In genomic region chr2:41989503-41990180, GRCh38 we compare ENCODE assay signal across 16 cellular contexts. TPM values are rescaled to one million over a fixed set of nuclear protein-coding genes. Genes with fewer than 3 reads are reported as not detected.
DNase-seq lines count a peak whose midpoint lies in the region; ATAC-seq, FAIRE-seq and TF ChIP-seq lines count a peak whose summit lies in the region.
"Had no signal": no experiment of that assay in that cellular context is flagged by ENCODE, and none has a peak within 500 bp of the region (broad histone marks: within the 10 kb centered on the region; RNA-seq: fewer than 3 reads in every experiment).

No MANE protein-coding gene starts in this region.

- H3K27me3 ChIP-seq in left ventricle myocardium inferior (ENCODE audit: low read depth) (no peaks in the 10 kb centered on the region), heart left ventricle (no peaks in the 10 kb centered on the region), H1 (replicated peaks in 1 of 4; ENCODE audit: control insufficient read depth in 3 of 4, extremely low read depth in 1 of 4, insufficient read depth in 3 of 4, low read length in 3 of 4) (no peaks in the 10 kb centered on the region), aorta (ENCODE audit: control insufficient read depth in 1 of 2, insufficient read depth in 2 of 2, low read length in 1 of 2) (no peaks in the 10 kb centered on the region), thyroid gland (no peaks in the 10 kb centered on the region)

- H2BK15ac ChIP-seq in H1 (ENCODE audit: low read length): 0 out of 2 replicates have a peak overlapping the region, but pooled peaks have one; percentile 37

- H2BK20ac ChIP-seq in H1 (ENCODE audit: low read length): no peak overlapping the region

- peaks cover 2% of the 10 kb centered on the region for H3K36me3 Mint-ChIP-seq in neural crest cell (ENCODE audit: low read depth)
- H3K36me3 Mint-ChIP-seq: CD4-positive, alpha-beta memory T cell; stimulated activated naive B cell treated with anti-CD40 and anti-IgM and Interleukin-4, amounts not matched to agents 10 μg/mL and 1 μg/mL and 100 μg/mL, for 72 hours had no signal

- TF ChIP-seq CTCF in left ventricle myocardium inferior (IDR thresholded peaks at IDR 0.05; ENCODE audit: borderline replicate concordance) (no peak), heart left ventricle (IDR thresholded peaks at IDR 0.05) (no peak), H1 (IDR thresholded peaks at IDR 0.05; ENCODE audit: control extremely low read depth in 1 of 3, insufficient read depth in 1 of 3, low read depth in 1 of 3, low read length in 3 of 3) (no peak), neural crest cell (conservative IDR thresholded peaks at IDR 0.05) (no peak), thyroid gland (IDR thresholded peaks at IDR 0.05) (no peak)

- no peaks in the 10 kb centered on the region for H3K79me2 ChIP-seq in H1 (ENCODE audit: control insufficient read depth in 1 of 2, insufficient read depth in 2 of 2, low read length in 2 of 2)

- H2BK5ac ChIP-seq in H1 (ENCODE audit: low read depth, low read length): no peak overlapping the region; the same call in 1 of the 2 replicates

- intact Hi-C loops in left ventricle myocardium inferior (cut with micrococcal nuclease) (no loop called here), heart left ventricle (cut with DNase I) (no loop called here), aorta (cut with DNase I) (no loop called here), thyroid gland (cut with DNase I) (no loop called here)

- H2BK12ac ChIP-seq in H1 (ENCODE audit: low read depth, low read length): no peak overlapping the region

- 79 to 83% (median 80%) methylated on average over 3 of the region's 3 CpGs for WGBS in heart left ventricle, 4 donors
- WGBS in H1 (ENCODE audit: extremely low coverage in 1 of 2, insufficient coverage in 1 of 2, insufficient read length in 1 of 2, insufficient replicate concordance in 2 of 2, low coverage in 1 of 2, low lambda C conversion rate in 2 of 2, missing lambda C conversion rate in 1 of 2), 2 experiments: 78% methylated on average over 3 of the region's 3 CpGs; no CpG with 5 or more reads in 1 of the 2 experiments
- 16 to 22% methylated on average over 3 of the region's 3 CpGs for WGBS in aorta, 2 donors
- 78 to 80% methylated on average over 3 of the region's 3 CpGs for WGBS in thyroid gland, 2 donors

- peaks cover 47% of the 10 kb centered on the region for H3K4me1 Mint-ChIP-seq in neural crest cell
- H3K4me1 Mint-ChIP-seq: memory B cell; stimulated activated naive B cell treated with anti-CD40 and anti-IgM and Interleukin-4, amounts not matched to agents 10 μg/mL and 1 μg/mL and 100 μg/mL, for 72 hours had no signal

- no peak overlapping the region for H2AFZ ChIP-seq in H1 (ENCODE audit: low read length)

- H3K9me3 Mint-ChIP-seq in neural crest cell: peaks cover 9% of the 10 kb centered on the region
- H3K9me3 Mint-ChIP-seq: T-helper 2 cell treated with Interferon-gamma antibody and Interleukin-4, amounts not matched to agents 5 μg/mL and 100 μg/mL, for 36 hours had no signal

- peak overlapping the region; percentile 4 for H3K27ac ChIP-seq in left ventricle myocardium inferior (replicated peaks)
- H3K27ac ChIP-seq in heart left ventricle: peak overlapping the region in 2 of 12 donors; percentile 5 to 51
- no peak overlapping the region for H3K27ac ChIP-seq in H1 (ENCODE audit: low read depth, low read length)
- H3K27ac ChIP-seq in aorta (ENCODE audit: low read depth in 1 of 2, low read length in 2 of 2): peak overlapping the region; percentile 87 to 99
- H3K27ac ChIP-seq in thyroid gland: no peak overlapping the region
- H3K27ac ChIP-seq in caudate nucleus (ENCODE audit: low read depth, low read length): no peak overlapping the region

- H3K4me2 ChIP-seq in H1 (ENCODE audit: insufficient read depth in 1 of 2, low read depth in 2 of 2, low read length in 2 of 2): no peak overlapping the region

- no peak for TF ChIP-seq EP300 in H1 (IDR thresholded peaks at IDR 0.05; ENCODE audit: borderline replicate concordance in 1 of 2, low read depth in 2 of 2, low read length in 2 of 2)

- H3K79me1 ChIP-seq in H1 (ENCODE audit: low read depth, low read length): no peaks in the 10 kb centered on the region

- no peak overlapping the region for H3K56ac ChIP-seq in H1 (replicated peaks; ENCODE audit: insufficient read length, low read depth, low read length)

- no peak overlapping the region for H3K9ac ChIP-seq in H1 (replicated peaks in 1 of 4; ENCODE audit: extremely low read depth in 1 of 4, low read depth in 3 of 4, low read length in 3 of 4)

- no peak overlapping the region for H2AK5ac ChIP-seq in H1 (ENCODE audit: low read depth, low read length)

- H3K36me3 ChIP-seq in left ventricle myocardium inferior: no peaks in the 10 kb centered on the region
- no peaks in the 10 kb centered on the region for H3K36me3 ChIP-seq in heart left ventricle
- H3K36me3 ChIP-seq in H1 (ENCODE audit: control insufficient read depth in 2 of 4, insufficient read depth in 4 of 4, low read length in 3 of 4): no peaks in the 10 kb centered on the region
- H3K36me3 ChIP-seq in aorta (ENCODE audit: control insufficient read depth in 1 of 2, insufficient read depth in 2 of 2, low read length in 1 of 2): no peaks in the 10 kb centered on the region
- H3K36me3 ChIP-seq in thyroid gland: no peaks in the 10 kb centered on the region

- peaks cover 3% of the 10 kb centered on the region; the same call in 1 of the 2 replicates for H3K23me2 ChIP-seq in H1 (ENCODE audit: low read depth, low read length)

- no peak overlapping the region for H3K4ac ChIP-seq in H1 (replicated peaks; ENCODE audit: insufficient read length, low read depth, low read length)

- H3K27ac Mint-ChIP-seq in neural crest cell (ENCODE audit: unreplicated experiment): peak overlapping the region; percentile 81
- H3K27ac Mint-ChIP-seq: CD4-positive, alpha-beta memory T cell; memory B cell; stimulated activated naive B cell treated with anti-CD40 and anti-IgM and Interleukin-4, amounts not matched to agents 10 μg/mL and 1 μg/mL and 100 μg/mL, for 72 hours; T-helper 2 cell treated with Interferon-gamma antibody and Interleukin-4, amounts not matched to agents 5 μg/mL and 100 μg/mL, for 36 hours had no signal

- peak overlapping the region; percentile 53; the same call in 1 of the 2 replicates for H4K8ac ChIP-seq in H1 (ENCODE audit: extremely low read depth, insufficient read depth, low read length)

- no peak for DNase-seq in left ventricle myocardium inferior
- DNase-seq in heart left ventricle: no peak
- no peak for DNase-seq in H1 (ENCODE audit: low read depth in 1 of 2, low spot score in 2 of 2)
- DNase-seq in neural crest cell (ENCODE audit: low read depth, low spot score): peak; percentile 22
- no peak for DNase-seq in aorta
- no peak for DNase-seq in thyroid gland
- no peak for DNase-seq in caudate nucleus (lab: John Stamatoyannopoulos, UW)
- DNase-seq in NAMALWA (ENCODE audit: low spot score): no peak
- DNase-seq: activated CD4-positive, CD25-positive, alpha-beta regulatory T cell treated with anti-CD3 and anti-CD28 coated beads, Interleukin-2, amount 50 U/mL, for 72 hours; CD4-positive, alpha-beta memory T cell; NCI-H2029; NCI-H526 treated with DMSO at 0.1 percent for 48 hours; small intestine; stimulated activated naive B cell treated with anti-CD40 and anti-IgM and Interleukin-4, amounts not matched to agents 10 μg/mL and 1 μg/mL and 100 μg/mL, for 72 hours had no signal

- H3K18ac ChIP-seq in H1 (ENCODE audit: extremely low read depth, low read length): no peak overlapping the region

- H4K91ac ChIP-seq in H1 (replicated peaks; ENCODE audit: insufficient read length, low read length): no peak overlapping the region

- H3K4me1 ChIP-seq in left ventricle myocardium inferior (peaks cover 17% of the 10 kb centered on the region), heart left ventricle (peaks cover 0 to 20% (median 8%) of the 10 kb centered on the region in 12 donors), H1 (replicated peaks in 1 of 4; ENCODE audit: control insufficient read depth in 3 of 4, insufficient read depth in 4 of 4, low read length in 3 of 4) (peaks cover 0 to 3% (median 0%) of the 10 kb centered on the region in 4 experiments; a peak in 1 of 7 replicates), aorta (ENCODE audit: control insufficient read depth in 1 of 2, insufficient read depth in 2 of 2, low read length in 2 of 2) (peaks cover 3 to 4% of the 10 kb centered on the region in 2 donors), thyroid gland (no peaks in the 10 kb centered on the region)

- TF ChIP-seq POLR2A in heart left ventricle (IDR thresholded peaks at IDR 0.05): no peak
- TF ChIP-seq POLR2A in H1 (IDR thresholded peaks at IDR 0.05; ENCODE audit: control extremely low read depth in 1 of 2, low read depth in 2 of 2, low read length in 2 of 2): no peak
- TF ChIP-seq POLR2A in thyroid gland (IDR thresholded peaks at IDR 0.05): no peak

- CTCF ChIA-PET in H1 (lab: Charles Lee; ENCODE audit: partially characterized antibody): no interaction called here

- H3K4me3 ChIP-seq in left ventricle myocardium inferior (no peak overlapping the region), heart left ventricle (no peak overlapping the region), H1 (ENCODE audit: extremely low read depth in 1 of 4, insufficient read depth in 2 of 4, low read depth in 3 of 4, low read length in 4 of 4) (no peak overlapping the region), aorta (ENCODE audit: low read length in 2 of 2) (no peak overlapping the region), thyroid gland (replicated peaks in 1 of 3) (no peak overlapping the region)

- FAIRE-seq in H1 (lab: Jason Lieb, UNC): no peak
- FAIRE-seq: small intestine had no signal

- peak overlapping the region; percentile 33 for H3K4me3 Mint-ChIP-seq in neural crest cell
- H3K4me3 Mint-ChIP-seq: CD4-positive, alpha-beta memory T cell; memory B cell; stimulated activated naive B cell treated with anti-CD40 and anti-IgM and Interleukin-4, amounts not matched to agents 10 μg/mL and 1 μg/mL and 100 μg/mL, for 72 hours; T-helper 2 cell treated with Interferon-gamma antibody and Interleukin-4, amounts not matched to agents 5 μg/mL and 100 μg/mL, for 36 hours had no signal

- H3K23ac ChIP-seq in H1 (ENCODE audit: insufficient read length): no peak overlapping the region

- no peak overlapping the region for H3K14ac ChIP-seq in H1 (ENCODE audit: insufficient read length)

- TF ChIP-seq RAD21 in H1 (IDR thresholded peaks at IDR 0.05 in 1 of 2, conservative IDR thresholded peaks at IDR 0.05 in 1 of 2; ENCODE audit: low read depth in 2 of 2, low read length in 2 of 2): no peak

- H2BK120ac ChIP-seq in H1 (replicated peaks; ENCODE audit: low read depth, low read length): no peak overlapping the region

- no peaks in the 10 kb centered on the region for H4K20me1 ChIP-seq in H1 (replicated peaks in 1 of 2; ENCODE audit: control insufficient read depth in 1 of 2, insufficient read depth in 2 of 2, low read length in 2 of 2)

- H3K9me3 ChIP-seq in left ventricle myocardium inferior (replicated peaks): no peaks in the 10 kb centered on the region
- no peaks in the 10 kb centered on the region for H3K9me3 ChIP-seq in heart left ventricle
- H3K9me3 ChIP-seq in H1 (ENCODE audit: insufficient read depth in 2 of 2, low read depth in 1 of 2, low read length in 1 of 2): peaks cover 5 to 8% of the 10 kb centered on the region in 2 experiments; a peak in 2 of 4 replicates
- H3K9me3 ChIP-seq in aorta (ENCODE audit: control insufficient read depth, low read length): no peaks in the 10 kb centered on the region
- H3K9me3 ChIP-seq in thyroid gland: no peaks in the 10 kb centered on the region

- H4K5ac ChIP-seq in H1 (ENCODE audit: insufficient read length, low read depth, low read length): no peak overlapping the region

- ATAC-seq in heart left ventricle (no peak), aorta (ENCODE audit: low FRiP score) (no peak)
- ATAC-seq: stimulated activated naive B cell treated with anti-CD40 and anti-IgM and Interleukin-4, amounts not matched to agents 10 μg/mL and 1 μg/mL and 100 μg/mL, for 72 hours had no signal

- POLR2A ChIA-PET in H1 (lab: Charles Lee; ENCODE audit: partially characterized antibody): no interaction called here

- no peaks in the 10 kb centered on the region for H3K27me3 Mint-ChIP-seq in neural crest cell (ENCODE audit: low read depth)

RNA-seq across cellular contexts. Expression of gene PKDCC, which starts 58.2 kb away (rescaled TPM):
- 88.7 TPM for total RNA-seq in left ventricle myocardium inferior
- 100 to 1,000 TPM in 1 of 9 donors, 10 to 100 TPM in 8; 22.7 to 124 (median 53.0) TPM for total RNA-seq in heart left ventricle
- polyA plus RNA-seq in heart left ventricle: 10 to 100 TPM; 62.4 to 84.2 TPM
- 48.0 and 49.9 TPM in 2 replicates for total RNA-seq in H1 (2021; fragmentation: NEBNext Ultra II Directional; extraction: Animal tissue kit (Norgen Biotek cat#: 25700))
- polyA plus RNA-seq in H1 (2011; rRNA removed): 80.1 and 115 TPM in 2 replicates
- 148 TPM for polyA plus RNA-seq in H1 (2011; cell fraction: cytosol; rRNA removed)
- polyA plus RNA-seq in H1 (2011; cell fraction: nucleus; rRNA removed): 347 TPM
- polyA plus RNA-seq in H1 (2012, experiment 1 of 2): 37.2 to 63.9 TPM (median 58.3 TPM) in 4 replicates
- polyA plus RNA-seq in H1 (2012, experiment 2 of 2): 59.7 TPM
- polyA plus RNA-seq in H1 (2013, experiment 1 of 2): 8.0 TPM
- polyA plus RNA-seq in H1 (2013, experiment 2 of 2): 7.8 TPM
- polyA minus RNA-seq in H1 (2011; rRNA and poly(A)+ RNA removed): 84.3 and 179 TPM in 2 replicates
- 55.0 TPM for polyA minus RNA-seq in H1 (2011; cell fraction: cytosol; rRNA and poly(A)+ RNA removed)
- 79.6 TPM for polyA minus RNA-seq in H1 (2011; cell fraction: nucleus; rRNA and poly(A)+ RNA removed)
- total RNA-seq in neural crest cell: 74.4 and 81.9 TPM in 2 replicates
- 100 to 1,000 TPM; 148 to 258 TPM for total RNA-seq in aorta
- polyA plus RNA-seq in aorta: 100 to 1,000 TPM in 1 of 2 donors, 10 to 100 TPM in 1; 48.8 to 182 TPM
- total RNA-seq in thyroid gland: 10 to 100 TPM in 2 of 4 donors, 1 to 10 TPM in 2; 5.9 to 21.4 (median 12.7) TPM
- total RNA-seq: CD4-positive, alpha-beta memory T cell had no signal

Comparison
In these comparisons a context has a peak if more than half of its experiments do, and no peak if none do; other contexts are left out.
1. H3K27ac ChIP-seq: peak in left ventricle myocardium inferior (single experiment) and aorta (2 of 2); none in H1 (single experiment), thyroid gland (0 of 3) and caudate nucleus (single experiment).